ENCODE assay signal across 31 cellular contexts in the genomic region with DNA sequence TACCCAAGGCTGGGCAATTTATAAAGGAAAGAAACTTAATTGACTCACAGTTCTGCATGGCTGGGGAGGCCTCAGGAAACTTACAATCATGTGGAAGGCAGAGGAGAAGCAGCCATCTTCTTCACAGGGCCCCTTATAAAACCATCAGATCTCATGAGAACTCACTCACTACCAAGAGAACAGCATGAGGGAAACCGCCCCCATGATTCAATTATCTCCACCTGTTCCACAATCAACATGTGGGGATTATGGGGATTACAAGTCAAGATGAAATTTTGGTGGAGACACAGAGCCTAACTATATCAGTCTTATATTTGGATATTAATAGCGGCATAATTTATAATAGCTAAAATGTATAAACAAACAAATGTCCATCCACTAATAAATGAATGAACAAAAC.
"Had no signal": no experiment of that assay in that cellular context is flagged by ENCODE, and none has a peak within 500 bp of the region (broad histone marks: within the 10 kb centered on the region; RNA-seq: fewer than 3 reads in every experiment).

No MANE protein-coding gene starts in this region.

- H3K27ac ChIP-seq: adrenal gland, body of pancreas, brain microvascular endothelial cell, breast epithelium, VCaP had no signal

- H3K9me3 ChIP-seq: adrenal gland, body of pancreas had no signal

- H3K27me3 ChIP-seq: adrenal gland, body of pancreas, brain microvascular endothelial cell, breast epithelium had no signal

- DNase-seq: activated B cell treated with CpG ODN at 0.5 μM for 24 hours; activated CD4-positive, alpha-beta memory T cell treated with anti-CD3 and anti-CD28 coated beads for 36 hours; activated CD4-positive, alpha-beta T cell treated with anti-CD3 and anti-CD28 coated beads for 4 hours; activated CD4-positive, alpha-beta T cell treated with anti-CD3 and anti-CD28 coated beads, Interleukin-2, amount 10 ng/mL, durations not matched to agents 24 days and 14 days; activated CD4-positive, alpha-beta T cell treated with anti-CD3 and anti-CD28 coated beads, Interleukin-2, amount 50 U/mL, for 1 hour; activated CD4-positive, alpha-beta T cell treated with anti-CD3 and anti-CD28 coated beads, Interleukin-2, amount 50 U/mL, for 4 hours; activated CD4-positive, CD25-positive, alpha-beta regulatory T cell treated with anti-CD3 and anti-CD28 coated beads, Interleukin-2, amount 50 U/mL, for 72 hours; activated CD8-positive, alpha-beta memory T cell treated with anti-CD3 and anti-CD28 coated beads, Interleukin-2, amount 50 U/mL, for 4 hours; activated CD8-positive, alpha-beta T cell treated with anti-CD3 and anti-CD28 coated beads for 36 hours; activated effector memory CD4-positive, alpha-beta T cell treated with anti-CD3 and anti-CD28 coated beads, Interleukin-2, amount 50 U/mL, for 16 hours; activated gamma-delta T cell treated with Interleukin-2 at 50 U/mL for 16 hours; activated naive CD4-positive, alpha-beta T cell; activated naive CD4-positive, alpha-beta T cell treated with anti-CD3 and anti-CD28 coated beads for 36 hours; activated naive CD4-positive, alpha-beta T cell treated with anti-CD3 and anti-CD28 coated beads, Interleukin-2, amount 50 U/mL, for 16 hours; activated naive CD8-positive, alpha-beta T cell treated with anti-CD3 and anti-CD28 coated beads for 36 hours; activated T-cell treated with anti-CD3 and anti-CD28 coated beads for 4 hours; activated T-cell treated with anti-CD3 and anti-CD28 coated beads, Interleukin-2, amount 50 U/mL, for 1 hour; activated T-cell treated with anti-CD3 and anti-CD28 coated beads, Interleukin-2, amount 50 U/mL, for 4 hours; activated T-cell treated with anti-CD3 and anti-CD28 coated beads, Interleukin-2, amount 50 U/mL, for 72 hours; adrenal gland; amniotic stem cell; aorta; body of pancreas; brain microvascular endothelial cell; central memory CD4-positive, alpha-beta T cell; T-helper 2 cell; T-helper 9 cell had no signal

- H3K4me1 ChIP-seq: adrenal gland, body of pancreas, breast epithelium had no signal

- H3K4me3 ChIP-seq: adrenal gland, body of pancreas, breast epithelium had no signal

- ATAC-seq: activated CD8-positive, alpha-beta T cell treated with anti-CD3 and anti-CD28 coated beads for 36 hours; activated naive CD4-positive, alpha-beta T cell treated with anti-CD3 and anti-CD28 coated beads, Interleukin-2, amount 50 U/mL, for 72 hours; activated T-cell treated with anti-CD3 and anti-CD28 coated beads, Interleukin-2, amount 50 U/mL, for 4 hours; activated T-cell treated with anti-CD3 and anti-CD28 coated beads, Interleukin-2, amount 50 U/mL, for 72 hours; activated T-helper 17 cell treated with anti-CD3 and anti-CD28 coated beads, Interleukin-2, amount 50 U/mL, for 72 hours; body of pancreas had no signal

- H3K36me3 ChIP-seq: adrenal gland, brain microvascular endothelial cell, breast epithelium had no signal
